In genomic region chr2:87742393-87743108, GRCh38 we compare ENCODE assay signal across 8 cellular contexts. TPM values are rescaled to one million over a fixed set of nuclear protein-coding genes. Genes with fewer than 3 reads are reported as not detected.
DNase-seq lines count a peak whose midpoint lies in the region; ATAC-seq, FAIRE-seq and TF ChIP-seq lines count a peak whose summit lies in the region.
"Not testable (repeated sequence)": the region's sequence is repeated elsewhere in the genome, so short reads cannot be mapped to it uniquely, and the experiment has no call there.
"Had no signal": no experiment of that assay in that cellular context is flagged by ENCODE, and none has a peak within 500 bp of the region (broad histone marks: within the 10 kb centered on the region; RNA-seq: fewer than 3 reads in every experiment).

No MANE protein-coding gene starts in this region.

- not testable (repeated sequence) for H2AFZ ChIP-seq in IMR-90 (replicated peaks; ENCODE audit: low read length, poor library complexity)

- not testable (repeated sequence) for DNase-seq in IMR-90, body of pancreas, heart left ventricle, left colon, right lobe of liver, pancreas

- H3K14ac ChIP-seq in IMR-90 (replicated peaks; ENCODE audit: low read depth, low read length) = not testable (repeated sequence)

- not testable (repeated sequence) for H3K4me3 ChIP-seq in IMR-90 (ENCODE audit: insufficient read depth, low read depth, low read length); body of pancreas; heart left ventricle; right lobe of liver; pancreas

- H4K91ac ChIP-seq in IMR-90 (ENCODE audit: insufficient read depth, low read depth, low read length) = not testable (repeated sequence)

- not testable (repeated sequence) for H3K9me1 ChIP-seq in IMR-90 (ENCODE audit: insufficient read depth, low read length)

- not testable (repeated sequence) for H4K5ac ChIP-seq in IMR-90 (ENCODE audit: low read depth, low read length)

- H3K18ac ChIP-seq in IMR-90 (ENCODE audit: low read depth, low read length) = not testable (repeated sequence)

- not testable (repeated sequence) for H3K56ac ChIP-seq in IMR-90 (ENCODE audit: extremely low read depth, insufficient read depth, low read length)

- not testable (repeated sequence) for FAIRE-seq in pancreas (lab: Jason Lieb, UNC)

- TF ChIP-seq RAD21 in IMR-90 (IDR thresholded peaks at IDR 0.05; ENCODE audit: low read length) = not testable (repeated sequence)

- H3K4me2 ChIP-seq in IMR-90 (ENCODE audit: low read depth, low read length) = not testable (repeated sequence)

- not testable (repeated sequence) for H3K27me3 ChIP-seq in IMR-90 (ENCODE audit: control insufficient read depth, insufficient read depth, low read length); body of pancreas; heart left ventricle; right lobe of liver; pancreas

- H4K8ac ChIP-seq in IMR-90 (ENCODE audit: low read depth in 2 of 2, low read length in 2 of 2) = not testable (repeated sequence)

- not testable (repeated sequence) for H3K4me1 ChIP-seq in IMR-90 (ENCODE audit: control insufficient read depth, insufficient read depth, low read length); body of pancreas; heart left ventricle; right lobe of liver; pancreas

- not testable (repeated sequence) for H4K20me1 ChIP-seq in IMR-90 (ENCODE audit: insufficient read depth, low read length)

- not testable (repeated sequence) for BruUV-seq in IMR-90 (replicated peaks; lab: Mats Ljungman, UMichigan)

- not testable (repeated sequence) for H3K79me1 ChIP-seq in IMR-90 (ENCODE audit: low read depth in 1 of 2, low read length in 2 of 2)

- TF ChIP-seq POLR2A in IMR-90 (IDR thresholded peaks at IDR 0.05; ENCODE audit: low read depth, low read length); body of pancreas (IDR thresholded peaks at IDR 0.05); heart left ventricle (IDR thresholded peaks at IDR 0.05); right lobe of liver (IDR thresholded peaks at IDR 0.05): not testable (repeated sequence)

- CTCF ChIA-PET in IMR-90 (lab: Yijun Ruan, JAX) = not testable (repeated sequence)

- H3K23ac ChIP-seq in IMR-90 (ENCODE audit: low read depth, low read length) = not testable (repeated sequence)

- peak; percentile 30 for ATAC-seq in IMR-90 (ENCODE audit: low read depth)
- ATAC-seq in body of pancreas = peak; percentile 90
- peak in 3 of 4 donors; percentile 31 to 58 (median 55) for ATAC-seq in heart left ventricle
- ATAC-seq in left colon = peak; percentile 88
- peak; percentile 67 to 85 (median 78) for ATAC-seq in right lobe of liver
- peak; percentile 93 to 97 (median 95) for ATAC-seq in pancreas

- not testable (repeated sequence) for H3K36me3 ChIP-seq in IMR-90 (ENCODE audit: control insufficient read depth, insufficient read depth, low read length); body of pancreas (replicated peaks in 1 of 2; ENCODE audit: insufficient read depth in 1 of 2, low read depth in 2 of 2); heart left ventricle; right lobe of liver; pancreas

- not testable (repeated sequence) for H2BK20ac ChIP-seq in IMR-90 (ENCODE audit: low read depth, low read length)

- not testable (repeated sequence) for H3K4ac ChIP-seq in IMR-90 (ENCODE audit: low read depth, low read length)

- H2AK9ac ChIP-seq in IMR-90 (replicated peaks; ENCODE audit: low read depth, low read length, poor library complexity) = not testable (repeated sequence)

- in situ Hi-C loops in IMR-90 (cut with MboI; ENCODE audit: low sequenced_read_pairs) = not testable (repeated sequence)

- not testable (repeated sequence) for H2AK5ac ChIP-seq in IMR-90 (ENCODE audit: low read depth, low read length)

- not testable (repeated sequence) for H2BK120ac ChIP-seq in IMR-90 (ENCODE audit: low read depth, low read length)

- intact Hi-C loops in IMR-90 (cut with micrococcal nuclease); body of pancreas (cut with DNase I); heart left ventricle (cut with DNase I); left colon (cut with DNase I, micrococcal nuclease); right lobe of liver (cut with DNase I); pancreas (cut with DNase I): not testable (repeated sequence)

- H3K27ac ChIP-seq in IMR-90 (ENCODE audit: insufficient read depth, low read length); body of pancreas; heart left ventricle; right lobe of liver; pancreas: not testable (repeated sequence)

- WGBS in IMR-90 (ENCODE audit: extremely low coverage in 2 of 2, insufficient read length in 1 of 2), 2 experiments = no CpG with 5 or more reads among the region's 3 CpGs
- WGBS in body of pancreas, 2 donors = no CpG with 5 or more reads among the region's 3 CpGs
- WGBS in heart left ventricle, 4 donors = no CpG with 5 or more reads among the region's 3 CpGs
- WGBS in right lobe of liver (ENCODE audit: insufficient coverage, low coverage, low lambda C conversion rate, missing lambda C conversion rate) = no CpG with 5 or more reads among the region's 3 CpGs
- no CpG with 5 or more reads among the region's 3 CpGs for WGBS in pancreas, 2 donors

- dilution Hi-C loops in IMR-90 (cut with HindIII; ENCODE audit: low sequenced_read_pairs, unreplicated experiment) = not testable (repeated sequence)

- TF ChIP-seq CTCF in IMR-90 (conservative IDR thresholded peaks at IDR 0.05; ENCODE audit: low read depth, low read length); body of pancreas (IDR thresholded peaks at IDR 0.05); heart left ventricle (IDR thresholded peaks at IDR 0.05); right lobe of liver (IDR thresholded peaks at IDR 0.05); pancreas (IDR thresholded peaks at IDR 0.05): not testable (repeated sequence)

- H3K9ac ChIP-seq in IMR-90 (ENCODE audit: low read depth, low read length) = not testable (repeated sequence)

- POLR2A ChIA-PET in IMR-90 (lab: Charles Lee; ENCODE audit: unreplicated experiment) = not testable (repeated sequence)

- not testable (repeated sequence) for H2BK5ac ChIP-seq in IMR-90 (ENCODE audit: low read depth, low read length, poor library complexity, severe bottlenecking)

- not testable (repeated sequence) for H3K9me3 ChIP-seq in IMR-90 (ENCODE audit: control insufficient read depth, insufficient read depth, low read length); body of pancreas; heart left ventricle; right lobe of liver; pancreas

- H2BK15ac ChIP-seq in IMR-90 (ENCODE audit: low read depth, low read length) = not testable (repeated sequence)

RNA-seq across cellular contexts. Expression of gene PLGLB2, which starts 5.3 kb away (rescaled TPM):
- total RNA-seq in IMR-90 (2012; rRNA removed) = 0.72 and 0.83 TPM in 2 replicates
- polyA plus RNA-seq in IMR-90 (2012; rRNA removed) = 0.99 and 1.3 TPM in 2 replicates
- polyA plus RNA-seq in IMR-90 (2012; cell fraction: cytosol; rRNA removed) = 0.05 and 0.53 TPM in 2 replicates
- 0.37 and 7.1 TPM in 2 replicates for polyA plus RNA-seq in IMR-90 (2012; cell fraction: nucleus; rRNA removed; ENCODE audit: low replicate concordance)
- 1 to 10 TPM in 1 of 2 donors, not detected in 1; 1.8 TPM for total RNA-seq in body of pancreas
- 1 to 10 TPM in 4 of 9 donors, under 1 TPM in 4, not detected in 1; 0.58 to 1.6 (median 1.0) TPM for total RNA-seq in heart left ventricle
- 1 to 10 TPM in 1 of 2 donors, under 1 TPM in 1; 0.75 to 1.6 TPM for polyA plus RNA-seq in heart left ventricle
- 1 to 10 TPM in 1 of 2 donors, not detected in 1; 1.5 TPM for total RNA-seq in left colon
- total RNA-seq in right lobe of liver = 100 to 1,000 TPM; 293 to 562 (median 422) TPM
- 1 to 10 TPM in 2 of 6 donors, under 1 TPM in 2, not detected in 2; 0.58 to 2.8 (median 1.1) TPM for total RNA-seq in pancreas
- polyA plus RNA-seq in pancreas = 1 to 10 TPM in 1 of 2 donors, not detected in 1; 3.7 TPM
- total RNA-seq: HT-29 had no signal
- polyA plus RNA-seq: CD14-positive monocyte had no signal

Comparison
In these comparisons a context has a peak if more than half of its experiments do, and no peak if none do; other contexts are left out.
1. ATAC-seq: peak in every context shown above with its lines; median percentile 95 in pancreas; 90 in body of pancreas; 88 in left colon; 78 in right lobe of liver; 55 in heart left ventricle; 30 in IMR-90.
2. RNA of gene PLGLB2, which starts 5.3 kb away (total RNA-seq): 293 to 562 TPM in right lobe of liver; 1.8 TPM in body of pancreas, 1.5 TPM in left colon, 0.58 to 2.8 TPM in pancreas, 0.58 to 1.6 TPM in heart left ventricle and 0.72 to 0.83 TPM in IMR-90; every median in the first group is over 10 times any median in the second.